In genomic region chr10:6045600-6046457, GRCh38 we compare ENCODE assay signal across 1 cellular context.
TF ChIP-seq lines count a peak whose summit lies in the region.

No MANE protein-coding gene starts in this region.

TF ChIP-seq in GM12878, 131 proteins besides CTCF, POLR2A, EP300 and RAD21:
- TF ChIP-seq, protein P1, sequence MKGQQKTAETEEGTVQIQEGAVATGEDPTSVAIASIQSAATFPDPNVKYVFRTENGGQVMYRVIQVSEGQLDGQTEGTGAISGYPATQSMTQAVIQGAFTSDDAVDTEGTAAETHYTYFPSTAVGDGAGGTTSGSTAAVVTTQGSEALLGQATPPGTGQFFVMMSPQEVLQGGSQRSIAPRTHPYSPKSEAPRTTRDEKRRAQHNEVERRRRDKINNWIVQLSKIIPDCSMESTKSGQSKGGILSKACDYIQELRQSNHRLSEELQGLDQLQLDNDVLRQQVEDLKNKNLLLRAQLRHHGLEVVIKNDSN (IDR thresholded peaks at IDR 0.05; ENCODE audit: borderline replicate concordance, extremely low read length, insufficient read depth, low read depth, low read length): no peak
- TF ChIP-seq CREM (IDR thresholded peaks at IDR 0.05; ENCODE audit: low read depth) (no peak), EED (IDR thresholded peaks at IDR 0.05; ENCODE audit: low read depth) (0 out of 2 replicates have a peak, but pooled peaks have one; percentile 8), DPF2 (IDR thresholded peaks at IDR 0.05) (0 out of 2 replicates have a peak, but pooled peaks have one; percentile 17), BACH1 (IDR thresholded peaks at IDR 0.05; ENCODE audit: borderline replicate concordance) (no peak)
- TF ChIP-seq, protein P2, sequence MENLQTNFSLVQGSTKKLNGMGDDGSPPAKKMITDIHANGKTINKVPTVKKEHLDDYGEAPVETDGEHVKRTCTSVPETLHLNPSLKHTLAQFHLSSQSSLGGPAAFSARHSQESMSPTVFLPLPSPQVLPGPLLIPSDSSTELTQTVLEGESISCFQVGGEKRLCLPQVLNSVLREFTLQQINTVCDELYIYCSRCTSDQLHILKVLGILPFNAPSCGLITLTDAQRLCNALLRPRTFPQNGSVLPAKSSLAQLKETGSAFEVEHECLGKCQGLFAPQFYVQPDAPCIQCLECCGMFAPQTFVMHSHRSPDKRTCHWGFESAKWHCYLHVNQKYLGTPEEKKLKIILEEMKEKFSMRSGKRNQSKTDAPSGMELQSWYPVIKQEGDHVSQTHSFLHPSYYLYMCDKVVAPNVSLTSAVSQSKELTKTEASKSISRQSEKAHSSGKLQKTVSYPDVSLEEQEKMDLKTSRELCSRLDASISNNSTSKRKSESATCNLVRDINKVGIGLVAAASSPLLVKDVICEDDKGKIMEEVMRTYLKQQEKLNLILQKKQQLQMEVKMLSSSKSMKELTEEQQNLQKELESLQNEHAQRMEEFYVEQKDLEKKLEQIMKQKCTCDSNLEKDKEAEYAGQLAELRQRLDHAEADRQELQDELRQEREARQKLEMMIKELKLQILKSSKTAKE (IDR thresholded peaks at IDR 0.05; ENCODE audit: low read depth, poor library complexity, severe bottlenecking): peak; percentile 8
TF ChIP-seq in GM12878: peak in this region for 3.
